Comparison of ENCODE assay signal across 8 cellular contexts in genomic region chr3:172562881-172563835, GRCh38. TPM values are rescaled to one million over a fixed set of nuclear protein-coding genes. Genes with fewer than 3 reads are reported as not detected.
A peak's percentile ranks its signal among the peaks of the same experiment; 100 is the strongest.
DNase-seq lines count a peak whose midpoint lies in the region; ATAC-seq and TF ChIP-seq lines count a peak whose summit lies in the region.

No MANE protein-coding gene starts in this region.

- intact Hi-C loops in Calu3 (cut with micrococcal nuclease; ENCODE audit: unreplicated experiment) (loop anchor here (2.0 to 5.0 kb wide), 2 partner anchors 60 to 144 kb away; no protein-coding TSS in a partner anchor), tibial artery (cut with DNase I; ENCODE audit: low total_unique reads) (no loop called here)

- DNase-seq in Calu3 (peak; percentile 42), NCI-H2227 treated with DMSO at 0.1 percent for 48 hours (lab: John Stamatoyannopoulos, UW) (peak; percentile 15), astrocyte of the spinal cord (ENCODE audit: low read depth, low spot score) (peak; percentile 81), left kidney (ENCODE audit: low read depth, low spot score) (peak; percentile 81), tibial artery (peak in 1 of 2 donors; percentile 53), NCI-H2171 (lab: John Stamatoyannopoulos, UW) (no peak)

- no peaks in the 10 kb centered on the region for H3K9me3 Mint-ChIP-seq in Calu3 (ENCODE audit: low read depth, unreplicated experiment)

- no peaks in the 10 kb centered on the region for H3K9me3 ChIP-seq in tibial artery

- no peaks in the 10 kb centered on the region for H3K27me3 ChIP-seq in tibial artery

- peaks cover 22% of the 10 kb centered on the region for H3K36me3 Mint-ChIP-seq in Calu3 (ENCODE audit: insufficient read depth, unreplicated experiment)

- peak overlapping the region; percentile 27 for H3K4me3 Mint-ChIP-seq in Calu3 (ENCODE audit: low read depth, unreplicated experiment)

- H3K27ac ChIP-seq in tibial artery = peak overlapping the region; percentile 40 to 42

- in situ Hi-C loops in astrocyte of the spinal cord (cut with HindIII; ENCODE audit: low sequenced_read_pairs) = no loop called here

- H3K27me3 Mint-ChIP-seq in Calu3 (ENCODE audit: unreplicated experiment) = no peaks in the 10 kb centered on the region

- BruUV-seq in Calu3 (replicated peaks; lab: Mats Ljungman, UMichigan) = no TSS peak

- no peaks in the 10 kb centered on the region for H3K36me3 ChIP-seq in tibial artery

- CTCF ChIA-PET in Calu3 (lab: Charles Lee) = interaction anchor here (0.6 to 2.3 kb wide), 6 partner anchors 16 to 137 kb away, joined by 3 to 25 read pairs (median 4); no protein-coding TSS in a partner anchor

- peak; percentile 52 for ATAC-seq in GM21737 (IDR thresholded peaks at IDR 0.05; ENCODE audit: unreplicated experiment)
- ATAC-seq in HG02623 (IDR thresholded peaks at IDR 0.05; ENCODE audit: unreplicated experiment) = no peak

- H3K4me3 ChIP-seq in astrocyte of the spinal cord (ENCODE audit: low read depth, low read length) = no peak overlapping the region
- H3K4me3 ChIP-seq in tibial artery = peak overlapping the region in 1 of 2 donors; percentile 0

- peaks cover 0 to 24% (median 7%) of the 10 kb centered on the region in 4 donors for H3K4me1 ChIP-seq in tibial artery

- TF ChIP-seq CTCF in Calu3 (IDR thresholded peaks at IDR 0.05; ENCODE audit: unreplicated experiment) (no peak), astrocyte of the spinal cord (IDR thresholded peaks at IDR 0.05; ENCODE audit: low read depth, low read length) (no peak), tibial artery (IDR thresholded peaks at IDR 0.05) (no peak)

- H3K27ac Mint-ChIP-seq in Calu3 (ENCODE audit: unreplicated experiment) = peak overlapping the region; percentile 69

- H3K4me1 Mint-ChIP-seq in Calu3 (ENCODE audit: low read depth, unreplicated experiment) = peaks cover 44% of the 10 kb centered on the region

RNA-seq across cellular contexts. Expression of gene TNFSF10, which starts 39.9 kb away (rescaled TPM):
- 41.4 and 58.7 TPM in 2 replicates for total RNA-seq in Calu3 (2022)
